In the genomic region with DNA sequence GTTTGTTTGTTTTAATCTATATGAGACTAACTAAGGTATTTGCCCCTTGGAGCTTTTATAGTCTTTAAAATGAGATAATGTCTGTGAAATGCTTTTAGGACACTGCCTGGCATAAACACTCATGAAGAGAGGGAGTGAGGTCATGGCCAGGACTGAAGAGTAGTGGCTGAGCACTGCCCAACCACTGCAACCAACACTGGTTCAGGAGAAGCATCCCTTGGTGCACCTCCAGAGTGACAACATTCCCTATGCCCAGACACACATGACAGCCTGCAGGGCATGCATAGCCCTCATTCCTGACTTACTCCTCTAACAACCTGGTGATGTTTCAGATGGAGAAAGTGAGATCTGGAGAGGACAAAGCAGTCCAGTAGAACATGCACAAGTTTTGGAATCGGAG, we compare ENCODE assay signal across 31 cellular contexts. TPM values are rescaled to one million over a fixed set of nuclear protein-coding genes. Genes with fewer than 3 reads are reported as not detected.
DNase-seq lines count a peak whose midpoint lies in the region; ATAC-seq and TF ChIP-seq lines count a peak whose summit lies in the region.
"Had no signal": no experiment of that assay in that cellular context is flagged by ENCODE, and none has a peak within 500 bp of the region (broad histone marks: within the 10 kb centered on the region; RNA-seq: fewer than 3 reads in every experiment).

No MANE protein-coding gene starts in this region.

- H3K27ac Mint-ChIP-seq in HFFc6 = peak overlapping the region; percentile 7; the same call in 1 of the 2 replicates
- H3K27ac Mint-ChIP-seq: activated naive CD8-positive, alpha-beta T cell treated with anti-CD3 and anti-CD28 coated beads for 36 hours had no signal

- H3K36me3 ChIP-seq in mesendoderm (ENCODE audit: control insufficient read depth, insufficient read depth, low read length) (no peaks in the 10 kb centered on the region), brain microvascular endothelial cell (replicated peaks) (no peaks in the 10 kb centered on the region)
- H3K36me3 ChIP-seq: ascending aorta, BLaER1, lower lobe of right lung, MG63, ovary, tibial artery had no signal

- H3K27ac ChIP-seq in mesendoderm (ENCODE audit: low read depth, low read length) = no peak overlapping the region
- no peak overlapping the region for H3K27ac ChIP-seq in brain microvascular endothelial cell
- H3K27ac ChIP-seq: BLaER1, lower lobe of right lung, ovary, RWPE1, SK-N-MC, tibial artery had no signal

- no peaks in the 10 kb centered on the region for H3K79me2 ChIP-seq in mesendoderm (ENCODE audit: control insufficient read depth, insufficient read depth, low read length)

- no peaks in the 10 kb centered on the region for H3K9me3 Mint-ChIP-seq in HFFc6
- H3K9me3 Mint-ChIP-seq: central memory CD8-positive, alpha-beta T cell; nephron progenitor cell had no signal

- no peak overlapping the region for H2BK5ac ChIP-seq in mesendoderm (ENCODE audit: low read length)

- no peak overlapping the region for H2AK5ac ChIP-seq in mesendoderm (ENCODE audit: low read length)

- no CpG with 5 or more reads among the region's 1 CpG for WGBS in mesendoderm (ENCODE audit: extremely low coverage, insufficient coverage, low lambda C conversion rate)

- no peaks in the 10 kb centered on the region for H3K27me3 Mint-ChIP-seq in HFFc6 (ENCODE audit: insufficient read depth)

- 0 out of 2 replicates have a peak, but pooled peaks cover 8% of the 10 kb centered on the region for H3K36me3 Mint-ChIP-seq in HFFc6 (ENCODE audit: low read depth)

- no peak overlapping the region for H3K18ac ChIP-seq in mesendoderm (ENCODE audit: low read length)

- H3K4me3 Mint-ChIP-seq in HFFc6 = no peak overlapping the region
- H3K4me3 Mint-ChIP-seq: activated naive CD8-positive, alpha-beta T cell treated with anti-CD3 and anti-CD28 coated beads for 36 hours; central memory CD8-positive, alpha-beta T cell; nephron progenitor cell had no signal

- H3K4me2 ChIP-seq in mesendoderm (ENCODE audit: low read length) = no peak overlapping the region
- H3K4me2 ChIP-seq: BLaER1 had no signal

- H3K27me3 ChIP-seq in mesendoderm (ENCODE audit: insufficient read depth, low read length, poor library complexity) (no peaks in the 10 kb centered on the region), brain microvascular endothelial cell (replicated peaks) (no peaks in the 10 kb centered on the region)
- H3K27me3 ChIP-seq: ascending aorta, BLaER1, MG63, ovary, tibial artery had no signal

- TF ChIP-seq CTCF in HFFc6 (IDR thresholded peaks at IDR 0.05) (no peak), epithelial cell of proximal tubule (conservative IDR thresholded peaks at IDR 0.05; ENCODE audit: low read depth, low read length) (no peak), brain microvascular endothelial cell (IDR thresholded peaks at IDR 0.05; ENCODE audit: low read depth, low read length, missing control alignments) (no peak)

- H3K4me3 ChIP-seq in epithelial cell of proximal tubule (ENCODE audit: low read depth, low read length) (no peak overlapping the region), mesendoderm (ENCODE audit: low read length) (no peak overlapping the region), brain microvascular endothelial cell (ENCODE audit: low read depth, low read length) (no peak overlapping the region)
- H3K4me3 ChIP-seq: ascending aorta, BLaER1, K562, lower lobe of right lung, MG63, ovary, SK-N-MC, tibial artery had no signal

- no peak overlapping the region for H3K56ac ChIP-seq in mesendoderm (ENCODE audit: low read length)

- in situ Hi-C loops in Caki2 (cut with HindIII; ENCODE audit: low pct_unique_long_range_greater_than_20kb, low sequenced_read_pairs) = no loop called here
- in situ Hi-C loops in brain microvascular endothelial cell (cut with HindIII; ENCODE audit: low pct_ligation_motif_present, low sequenced_read_pairs) = no loop called here

- peaks cover 2% of the 10 kb centered on the region for H3K4me1 ChIP-seq in mesendoderm (ENCODE audit: control insufficient read depth, low read depth, low read length)
- H3K4me1 ChIP-seq: lower lobe of right lung had no signal

- peaks cover 86% of the 10 kb centered on the region for H3K4me1 Mint-ChIP-seq in HFFc6 (ENCODE audit: low read depth)

- no peak overlapping the region for H3K4ac ChIP-seq in mesendoderm (ENCODE audit: low read depth, low read length)

- H4K5ac ChIP-seq in mesendoderm (ENCODE audit: low read length) = no peak overlapping the region

- no peak for ATAC-seq in GM21515 (IDR thresholded peaks at IDR 0.05; ENCODE audit: unreplicated experiment)
- ATAC-seq: K562, lower lobe of right lung had no signal

- no peaks in the 10 kb centered on the region for H3K79me1 ChIP-seq in mesendoderm (ENCODE audit: low read length)

- no peak overlapping the region for H2BK120ac ChIP-seq in mesendoderm (ENCODE audit: low read depth, low read length)

- H3K23ac ChIP-seq in mesendoderm (ENCODE audit: low read length) = no peak overlapping the region

- DNase-seq in Caki2 (ENCODE audit: low read depth) (peak; percentile 72), HFFc6 (peak; percentile 45), epithelial cell of proximal tubule (ENCODE audit: low read depth) (peak; percentile 72), mesendoderm (peak; percentile 38), 8988T (no peak), brain microvascular endothelial cell (no peak), NCI-H1105 (lab: John Stamatoyannopoulos, UW) (no peak)
- DNase-seq: activated effector memory CD4-positive, alpha-beta T cell treated with Interleukin-2 at 50 U/mL for 16 hours; activated naive CD8-positive, alpha-beta T cell treated with anti-CD3 and anti-CD28 coated beads for 36 hours; activated T-cell treated with anti-CD3 and anti-CD28 coated beads for 4 hours; dermis blood vessel endothelial cell; DMS79; lower lobe of right lung; MG63; NCI-H1417; NCI-H2029 treated with DMSO at 0.1 percent for 48 hours; NCI-H226; NCI-H748 treated with DMSO at 0.1 percent for 48 hours; nephron progenitor cell; ovary; retina; small intestine; stimulated activated CD4-positive, alpha-beta T cell treated with anti-CD3 and anti-CD28 coated beads, Interleukin-1b, Interleukin-23, amount 100 ng/mL, for 48 hours; tibial artery had no signal

- H4K8ac ChIP-seq in mesendoderm (ENCODE audit: low read depth, low read length) = no peak overlapping the region

- no peak overlapping the region for H3K9ac ChIP-seq in mesendoderm (ENCODE audit: low read length)
- H3K9ac ChIP-seq: BLaER1 had no signal

- no peak overlapping the region for H2BK15ac ChIP-seq in mesendoderm (replicated peaks; ENCODE audit: low read depth)

RNA-seq across cellular contexts. Expression of a gene that starts 36.1 kb away (rescaled TPM):
- total RNA-seq in Caki2 (2014; rRNA removed; shearing (Covaris generic); ENCODE audit: low replicate concordance) = 6.5 and 8.9 TPM in 2 replicates
- 1 to 10 TPM; 3.5 to 8.6 (median 6.6) TPM for total RNA-seq in HFFc6 (2021; fragmentation: NEBNext Ultra II Directional; extraction: Animal tissue kit (Norgen Biotek cat#: 25700))
- total RNA-seq in epithelial cell of proximal tubule = 25.0 and 35.2 TPM in 2 replicates
- polyA plus RNA-seq in mesendoderm (2013, experiment 1 of 2) = 1.3 TPM
- 1.2 TPM for polyA plus RNA-seq in mesendoderm (2013, experiment 2 of 2)
- total RNA-seq: K562 had no signal
- polyA plus RNA-seq: K562 had no signal

Comparison
In these comparisons a context has a peak if more than half of its experiments do, and no peak if none do; other contexts are left out.
1. DNase-seq: peak in Caki2 (single experiment), HFFc6 (single experiment), epithelial cell of proximal tubule (single experiment) and mesendoderm (single experiment); none in 8988T (single experiment), brain microvascular endothelial cell (single experiment) and NCI-H1105 (single experiment).